ENCODE assay signal across 13 cellular contexts in genomic region chr1:52520149-52520548, GRCh38. TPM values are rescaled to one million over a fixed set of nuclear protein-coding genes. Genes with fewer than 3 reads are reported as not detected.
DNase-seq lines count a peak whose midpoint lies in the region; ATAC-seq, FAIRE-seq and TF ChIP-seq lines count a peak whose summit lies in the region.
"Had no signal": no experiment of that assay in that cellular context is flagged by ENCODE, and none has a peak within 500 bp of the region (broad histone marks: within the 10 kb centered on the region; RNA-seq: fewer than 3 reads in every experiment).

No MANE protein-coding gene starts in this region.

- H3K4me3 ChIP-seq in small intestine (ENCODE audit: low read depth in 1 of 2, low read length in 2 of 2): no peak overlapping the region
- H3K4me3 ChIP-seq: dorsolateral prefrontal cortex, thyroid gland had no signal

- peaks cover 18% of the 10 kb centered on the region for H3K4me1 Mint-ChIP-seq in HFFc6 (ENCODE audit: low read depth)
- peaks cover 37% of the 10 kb centered on the region for H3K4me1 Mint-ChIP-seq in activated T-helper 2 cell treated with anti-CD3 and anti-CD28 coated beads, Interferon-gamma antibody, Interleukin-2, Interleukin-4, amounts not matched to agents 10 μg/mL and 5 μg/mL and 100 μg/mL, durations not matched to agents 14 hours and 24 hours and 36 hours (ENCODE audit: low read depth)

- H3K9me3 Mint-ChIP-seq in HFFc6: no peaks in the 10 kb centered on the region
- H3K9me3 Mint-ChIP-seq in activated T-helper 2 cell treated with anti-CD3 and anti-CD28 coated beads, Interferon-gamma antibody, Interleukin-2, Interleukin-4, amounts not matched to agents 10 μg/mL and 5 μg/mL and 100 μg/mL, durations not matched to agents 14 hours and 24 hours and 36 hours: no peaks in the 10 kb centered on the region

- ATAC-seq in HG03135 (IDR thresholded peaks at IDR 0.05; ENCODE audit: unreplicated experiment) (no peak), GM18868 (IDR thresholded peaks at IDR 0.05; ENCODE audit: unreplicated experiment) (no peak), HG03457 (IDR thresholded peaks at IDR 0.05; ENCODE audit: unreplicated experiment) (no peak)

- FAIRE-seq in small intestine (lab: Jason Lieb, UNC): no peak
- FAIRE-seq: TTC549 had no signal

- 82 to 85% (median 85%) methylated on average over 2 of the region's 2 CpGs for WGBS in small intestine, 3 donors

- no peak for TF ChIP-seq CTCF in HFFc6 (IDR thresholded peaks at IDR 0.05)

- no peaks in the 10 kb centered on the region for H3K4me1 ChIP-seq in small intestine (ENCODE audit: control insufficient read depth in 2 of 2, insufficient read depth in 1 of 2, low read depth in 1 of 2, low read length in 1 of 2)
- H3K4me1 ChIP-seq: thyroid gland had no signal

- H3K27ac Mint-ChIP-seq in HFFc6: no peak overlapping the region
- H3K27ac Mint-ChIP-seq in activated T-helper 2 cell treated with anti-CD3 and anti-CD28 coated beads, Interferon-gamma antibody, Interleukin-2, Interleukin-4, amounts not matched to agents 10 μg/mL and 5 μg/mL and 100 μg/mL, durations not matched to agents 14 hours and 24 hours and 36 hours: peak overlapping the region; percentile 38

- no peaks in the 10 kb centered on the region for H3K9me3 ChIP-seq in small intestine (ENCODE audit: control insufficient read depth, low read depth)
- H3K9me3 ChIP-seq: thyroid gland had no signal

- H3K27ac ChIP-seq in small intestine (ENCODE audit: low read depth in 1 of 2, low read length in 1 of 2): no peak overlapping the region
- H3K27ac ChIP-seq: dorsolateral prefrontal cortex, thyroid gland had no signal

- H3K36me3 ChIP-seq in small intestine (ENCODE audit: control insufficient read depth in 2 of 2, insufficient read depth in 2 of 2, low read length in 2 of 2): no peaks in the 10 kb centered on the region

- DNase-seq in ELR (ENCODE audit: low read depth): peak; percentile 13
- DNase-seq in HFFc6: peak; percentile 2
- DNase-seq in activated T-helper 2 cell treated with anti-CD3 and anti-CD28 coated beads, Interferon-gamma antibody, Interleukin-2, Interleukin-4, amounts not matched to agents 10 μg/mL and 5 μg/mL and 100 μg/mL, durations not matched to agents 14 hours and 24 hours and 36 hours (ENCODE audit: low spot score): no peak
- peak; percentile 9 for DNase-seq in kidney glomerular epithelial cell (lab: John Stamatoyannopoulos, UW)
- DNase-seq in small intestine: no peak
- DNase-seq: activated effector memory CD4-positive, alpha-beta T cell treated with Interleukin-2 at 50 U/mL for 16 hours; dorsolateral prefrontal cortex; NCI-H2029 treated with DMSO at 0.1 percent for 48 hours; thyroid gland had no signal

- no peaks in the 10 kb centered on the region for H3K36me3 Mint-ChIP-seq in HFFc6 (ENCODE audit: low read depth)
- peaks cover 25% of the 10 kb centered on the region for H3K36me3 Mint-ChIP-seq in activated T-helper 2 cell treated with anti-CD3 and anti-CD28 coated beads, Interferon-gamma antibody, Interleukin-2, Interleukin-4, amounts not matched to agents 10 μg/mL and 5 μg/mL and 100 μg/mL, durations not matched to agents 14 hours and 24 hours and 36 hours (ENCODE audit: low read depth)

- H3K27me3 ChIP-seq in small intestine (ENCODE audit: control insufficient read depth in 2 of 2, insufficient read depth in 2 of 2, low read length in 2 of 2): no peaks in the 10 kb centered on the region
- H3K27me3 ChIP-seq: dorsolateral prefrontal cortex, thyroid gland had no signal

- no peak overlapping the region for H3K4me3 Mint-ChIP-seq in HFFc6
- no peak overlapping the region for H3K4me3 Mint-ChIP-seq in activated T-helper 2 cell treated with anti-CD3 and anti-CD28 coated beads, Interferon-gamma antibody, Interleukin-2, Interleukin-4, amounts not matched to agents 10 μg/mL and 5 μg/mL and 100 μg/mL, durations not matched to agents 14 hours and 24 hours and 36 hours (ENCODE audit: low read depth)

- intact Hi-C loops in activated T-helper 2 cell treated with anti-CD3 and anti-CD28 coated beads, Interferon-gamma antibody, Interleukin-2, Interleukin-4, amounts not matched to agents 10 μg/mL and 5 μg/mL and 100 μg/mL, durations not matched to agents 14 hours and 24 hours and 36 hours (cut with micrococcal nuclease): loop anchor here (10.0 kb wide), 2 partner anchors 95 to 375 kb away; partner anchors contain the start of gene ZFYVE9

- no peaks in the 10 kb centered on the region for H3K27me3 Mint-ChIP-seq in HFFc6 (ENCODE audit: insufficient read depth)
- no peaks in the 10 kb centered on the region for H3K27me3 Mint-ChIP-seq in activated T-helper 2 cell treated with anti-CD3 and anti-CD28 coated beads, Interferon-gamma antibody, Interleukin-2, Interleukin-4, amounts not matched to agents 10 μg/mL and 5 μg/mL and 100 μg/mL, durations not matched to agents 14 hours and 24 hours and 36 hours (ENCODE audit: low read depth)

RNA-seq across cellular contexts. Expression of gene TUT4, which starts 32.7 kb away (rescaled TPM):
- total RNA-seq in HFFc6 (2021; fragmentation: NEBNext Ultra II Directional; extraction: Animal tissue kit (Norgen Biotek cat#: 25700)): 10 to 100 TPM; 24.1 to 32.0 (median 27.2) TPM
- 61.6 and 63.1 TPM in 2 replicates for total RNA-seq in activated T-helper 2 cell treated with anti-CD3 and anti-CD28 coated beads, Interferon-gamma antibody, Interleukin-2, Interleukin-4, amounts not matched to agents 10 μg/mL and 5 μg/mL and 100 μg/mL, durations not matched to agents 14 hours and 24 hours and 36 hours
- 10 to 100 TPM in 1 of 3 donors, 1 to 10 TPM in 2; 2.9 to 10.6 (median 3.5) TPM for polyA plus RNA-seq in small intestine

Comparison
In these comparisons a context has a peak if more than half of its experiments do, and no peak if none do; other contexts are left out.
1. DNase-seq: peak in ELR (single experiment), HFFc6 (single experiment) and kidney glomerular epithelial cell (single experiment); none in activated T-helper 2 cell treated with anti-CD3 and anti-CD28 coated beads, Interferon-gamma antibody, Interleukin-2, Interleukin-4, amounts not matched to agents 10 μg/mL and 5 μg/mL and 100 μg/mL, durations not matched to agents 14 hours and 24 hours and 36 hours (single experiment) and small intestine (single experiment).